Comparison of ENCODE assay signal across 10 cellular contexts in the genomic region with DNA sequence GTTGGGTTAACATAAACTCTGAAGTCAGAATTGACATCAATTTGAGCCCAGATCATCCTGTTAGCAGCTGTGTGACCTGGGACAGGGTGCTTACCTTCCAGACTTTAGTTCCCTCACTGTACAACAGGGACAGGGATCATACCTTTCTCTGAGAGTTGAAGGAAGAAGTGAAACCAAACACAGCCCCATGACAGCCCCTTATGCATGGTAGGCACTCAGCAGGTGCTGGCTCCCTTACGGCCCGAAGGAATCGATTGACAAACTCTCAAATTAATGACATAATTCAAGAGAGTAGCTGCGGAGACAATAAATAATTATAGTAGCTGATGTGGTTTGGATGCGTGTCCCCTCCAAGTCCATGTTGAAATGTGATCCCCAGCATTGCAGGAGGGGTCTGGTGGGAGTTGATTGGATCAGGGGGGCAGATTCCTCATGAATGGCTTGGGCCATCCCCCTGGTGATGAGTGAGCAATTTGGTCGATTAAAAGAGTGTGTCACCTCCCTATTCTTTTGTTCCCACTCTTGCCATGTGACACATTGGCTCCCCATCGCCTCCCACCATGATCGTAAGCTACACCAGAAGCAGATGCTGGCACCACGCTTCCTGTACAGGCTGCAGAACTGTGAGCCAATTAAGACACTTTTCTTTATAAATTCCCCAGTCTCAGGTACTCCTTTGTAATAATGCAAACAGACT.
A peak's percentile ranks its signal among the peaks of the same experiment; 100 is the strongest.
DNase-seq lines count a peak whose midpoint lies in the region; TF ChIP-seq lines count a peak whose summit lies in the region.
"Had no signal": no experiment of that assay in that cellular context is flagged by ENCODE, and none has a peak within 500 bp of the region (broad histone marks: within the 10 kb centered on the region; RNA-seq: fewer than 3 reads in every experiment).

No MANE protein-coding gene starts in this region.

- TF ChIP-seq CTCF in HFFc6 (IDR thresholded peaks at IDR 0.05) (no peak), coronary artery (IDR thresholded peaks at IDR 0.05) (no peak)

- peak; percentile 21 for DNase-seq in stimulated activated CD4-positive, alpha-beta T cell treated with anti-CD3 and anti-CD28 coated beads, Interleukin-12 subunit alpha, Interleukin-12 subunit beta, amount 100 ng/mL, for 4 hours
- no peak for DNase-seq in stimulated activated CD4-positive, alpha-beta T cell treated with anti-CD3 and anti-CD28 coated beads, Interleukin-2, amount 100 ng/mL, for 48 hours
- DNase-seq in NCI-H1436 (lab: John Stamatoyannopoulos, UW) (peak; percentile 93), HFFc6 (no peak), coronary artery (ENCODE audit: low spot score) (no peak), mucosa of gallbladder (ENCODE audit: low spot score) (no peak), AG08396 (ENCODE audit: low spot score) (no peak)
- DNase-seq: T1000, upper lobe of left lung had no signal

- H3K27ac Mint-ChIP-seq in activated naive CD8-positive, alpha-beta T cell = peak overlapping the region; percentile 52
- H3K27ac Mint-ChIP-seq in HFFc6 = no peak overlapping the region

- H3K4me3 Mint-ChIP-seq in activated naive CD8-positive, alpha-beta T cell = peak overlapping the region; percentile 60
- H3K4me3 Mint-ChIP-seq in HFFc6 = no peak overlapping the region

- H3K4me1 Mint-ChIP-seq in activated naive CD8-positive, alpha-beta T cell (ENCODE audit: low read depth) = peaks cover 74% of the 10 kb centered on the region
- H3K4me1 Mint-ChIP-seq in HFFc6 (ENCODE audit: low read depth) = peaks cover 17% of the 10 kb centered on the region

- no peak overlapping the region for H3K4me3 ChIP-seq in coronary artery
- H3K4me3 ChIP-seq: upper lobe of left lung had no signal

- H3K27me3 Mint-ChIP-seq in activated naive CD8-positive, alpha-beta T cell = no peaks in the 10 kb centered on the region
- peaks cover 3% of the 10 kb centered on the region for H3K27me3 Mint-ChIP-seq in HFFc6 (ENCODE audit: insufficient read depth)

- H3K36me3 Mint-ChIP-seq in activated naive CD8-positive, alpha-beta T cell = no peaks in the 10 kb centered on the region
- no peaks in the 10 kb centered on the region for H3K36me3 Mint-ChIP-seq in HFFc6 (ENCODE audit: low read depth)

- no peaks in the 10 kb centered on the region for H3K9me3 Mint-ChIP-seq in activated naive CD8-positive, alpha-beta T cell (ENCODE audit: low read depth)
- H3K9me3 Mint-ChIP-seq in HFFc6 = no peaks in the 10 kb centered on the region

- H3K27ac ChIP-seq in coronary artery = no peak overlapping the region

Comparison
In these comparisons a context has a peak if more than half of its experiments do, and no peak if none do; other contexts are left out.
1. DNase-seq: peak in stimulated activated CD4-positive, alpha-beta T cell treated with anti-CD3 and anti-CD28 coated beads, Interleukin-12 subunit alpha, Interleukin-12 subunit beta, amount 100 ng/mL, for 4 hours (single experiment) and NCI-H1436 (single experiment); none in stimulated activated CD4-positive, alpha-beta T cell treated with anti-CD3 and anti-CD28 coated beads, Interleukin-2, amount 100 ng/mL, for 48 hours (0 of 2), HFFc6 (single experiment), coronary artery (single experiment), mucosa of gallbladder (single experiment) and AG08396 (single experiment).